24 cellular contexts compared by ENCODE assay signal in genomic region chr2:164164602-164165001, GRCh38.
DNase-seq lines count a peak whose midpoint lies in the region; ATAC-seq, FAIRE-seq and TF ChIP-seq lines count a peak whose summit lies in the region.
"Had no signal": no experiment of that assay in that cellular context is flagged by ENCODE, and none has a peak within 500 bp of the region (broad histone marks: within the 10 kb centered on the region; RNA-seq: fewer than 3 reads in every experiment).

No MANE protein-coding gene starts in this region.

- H3K9me3 ChIP-seq in WERI-Rb-1 (ENCODE audit: severe bottlenecking): peaks cover 6% of the 10 kb centered on the region
- H3K9me3 ChIP-seq in neuronal stem cell (replicated peaks in 1 of 2; ENCODE audit: control insufficient read depth in 2 of 2, insufficient read depth in 1 of 2, low read depth in 1 of 2, low read length in 2 of 2): peaks cover 4 to 6% of the 10 kb centered on the region in 2 donors
- H3K9me3 ChIP-seq: A549, BE2C, HAP-1 had no signal

- H3K4me2 ChIP-seq in GM23338: no peak overlapping the region
- no peak overlapping the region for H3K4me2 ChIP-seq in neuronal stem cell (ENCODE audit: insufficient read depth, low read length, poor library complexity, severe bottlenecking)
- H3K4me2 ChIP-seq: A549; BLaER1 treated with 17β-estradiol and CSF1 and Interleukin-3, amounts not matched to agents 10 nM and 100 nM had no signal

- no peaks in the 10 kb centered on the region for H3K79me2 ChIP-seq in GM23338 (replicated peaks; ENCODE audit: insufficient read depth)

- no peak overlapping the region for H3K18ac ChIP-seq in neuronal stem cell (ENCODE audit: low read length)

- no peak overlapping the region for H3K23ac ChIP-seq in neuronal stem cell (ENCODE audit: low read depth, low read length, poor library complexity)

- no peaks in the 10 kb centered on the region for H3K9me2 ChIP-seq in GM23338 (ENCODE audit: insufficient read depth)

- no peak overlapping the region for H2BK15ac ChIP-seq in neuronal stem cell (ENCODE audit: low read length)

- FAIRE-seq in D721Med (lab: Jason Lieb, UNC): peak; percentile 95
- FAIRE-seq: A549, G401.6, GM12892, H54 had no signal

- TF ChIP-seq CTCF in D721Med (IDR thresholded peaks at IDR 0.05; ENCODE audit: insufficient read depth, missing control alignments): no peak
- no peak for TF ChIP-seq CTCF in GM23338 (conservative IDR thresholded peaks at IDR 0.05; ENCODE audit: low read depth in 2 of 2)
- no peak for TF ChIP-seq CTCF in WERI-Rb-1 (IDR thresholded peaks at IDR 0.05; ENCODE audit: low read depth, low read length)

- H3K4me3 ChIP-seq in GM23338 (no peak overlapping the region), WERI-Rb-1 (ENCODE audit: low read depth, low read length) (peak overlapping the region; percentile 27), neuronal stem cell (ENCODE audit: low read length in 2 of 2) (no peak overlapping the region)
- H3K4me3 ChIP-seq: A549; BLaER1 treated with 17β-estradiol and CSF1 and Interleukin-3, amounts not matched to agents 10 nM and 100 nM; HAP-1 had no signal

- H3K4ac ChIP-seq in neuronal stem cell (ENCODE audit: low read length): no peak overlapping the region

- no peaks in the 10 kb centered on the region for H3K27me3 Mint-ChIP-seq in GM23338 (ENCODE audit: insufficient read depth, low read depth, poor library complexity)
- H3K27me3 Mint-ChIP-seq: CD4-positive, alpha-beta T cell; CD8-positive, alpha-beta memory T cell had no signal

- H3K27ac ChIP-seq in GM23338 (ENCODE audit: low read depth) (no peak overlapping the region), WERI-Rb-1 (peak overlapping the region; percentile 26; the same call in 1 of the 2 replicates), neuronal stem cell (replicated peaks; ENCODE audit: low read length) (no peak overlapping the region)
- H3K27ac ChIP-seq: A549; BLaER1 treated with 17β-estradiol and CSF1 and Interleukin-3, amounts not matched to agents 10 nM and 100 nM had no signal

- H3F3A ChIP-seq in GM23338 (replicated peaks; ENCODE audit: low read depth): no peaks in the 10 kb centered on the region

- no peak overlapping the region for H4K91ac ChIP-seq in neuronal stem cell (ENCODE audit: low read depth, low read length, poor library complexity)

- no peak overlapping the region for H2BK5ac ChIP-seq in neuronal stem cell (ENCODE audit: low read length)

- no peaks in the 10 kb centered on the region for H3K27me3 ChIP-seq in GM23338 (ENCODE audit: insufficient read depth)
- H3K27me3 ChIP-seq in WERI-Rb-1 (ENCODE audit: insufficient read depth, low read depth, severe bottlenecking): no peaks in the 10 kb centered on the region
- no peaks in the 10 kb centered on the region for H3K27me3 ChIP-seq in neuronal stem cell (ENCODE audit: control insufficient read depth in 3 of 3, insufficient read depth in 3 of 3, low read depth in 1 of 3, low read length in 3 of 3)
- H3K27me3 ChIP-seq: BE2C; BLaER1 treated with 17β-estradiol and CSF1 and Interleukin-3, amounts not matched to agents 10 nM and 100 nM had no signal

- no peak overlapping the region for H2BK12ac ChIP-seq in neuronal stem cell (ENCODE audit: low read length)

- no peak overlapping the region for H3K27ac Mint-ChIP-seq in GM23338
- H3K27ac Mint-ChIP-seq: CD14-positive monocyte; CD4-positive, alpha-beta T cell; CD8-positive, alpha-beta memory T cell; HFFc6 had no signal

- H3K4me1 Mint-ChIP-seq in GM23338: no peaks in the 10 kb centered on the region
- H3K4me1 Mint-ChIP-seq: CD14-positive monocyte; CD8-positive, alpha-beta memory T cell had no signal

- peak overlapping the region; percentile 61; the same call in 1 of the 2 replicates for H2AFZ ChIP-seq in GM23338
- peak overlapping the region; percentile 59 for H2AFZ ChIP-seq in neuronal stem cell (ENCODE audit: low read length)

- no peaks in the 10 kb centered on the region for H4K20me1 ChIP-seq in GM23338 (replicated peaks; ENCODE audit: insufficient read depth)
- H4K20me1 ChIP-seq: BLaER1 treated with 17β-estradiol and CSF1 and Interleukin-3, amounts not matched to agents 10 nM and 100 nM had no signal

- H2AK5ac ChIP-seq in neuronal stem cell (ENCODE audit: low read depth, low read length): no peak overlapping the region

- H4K8ac ChIP-seq in neuronal stem cell (ENCODE audit: low read depth, low read length): no peak overlapping the region

- 0 out of 2 replicates have a peak, but pooled peaks cover 3% of the 10 kb centered on the region for H3K36me3 ChIP-seq in GM23338 (ENCODE audit: insufficient read depth)
- H3K36me3 ChIP-seq in WERI-Rb-1: no peaks in the 10 kb centered on the region
- peaks cover 0 to 2% of the 10 kb centered on the region in 2 donors for H3K36me3 ChIP-seq in neuronal stem cell (replicated peaks in 1 of 2; ENCODE audit: control insufficient read depth in 2 of 2, insufficient read depth in 2 of 2, low read length in 2 of 2)
- H3K36me3 ChIP-seq: BE2C; BLaER1 treated with 17β-estradiol and CSF1 and Interleukin-3, amounts not matched to agents 10 nM and 100 nM; HAP-1 had no signal

- H3K14ac ChIP-seq in neuronal stem cell (ENCODE audit: low read length): no peak overlapping the region

- DNase-seq in D721Med (ENCODE audit: insufficient read length, low spot score) (no peak), GM23338 (ENCODE audit: low spot score) (no peak), WERI-Rb-1 (peak; percentile 34), neuronal stem cell (ENCODE audit: low spot score) (no peak), HuH-7.5 (ENCODE audit: low spot score) (no peak), D341Med (ENCODE audit: low spot score) (no peak)
- DNase-seq: 8988T; ACHN; AML-193; BE2C; CD4-positive, alpha-beta T cell; CD8-positive, alpha-beta memory T cell; DMS153; DND-41; GOT3; HFFc6 had no signal

- H2BK120ac ChIP-seq in neuronal stem cell (ENCODE audit: low read depth, low read length): no peak overlapping the region

- no CpG with 5 or more reads among the region's 8 CpGs for WGBS in neuronal stem cell (ENCODE audit: extremely low coverage in 2 of 2, insufficient read length in 2 of 2, insufficient replicate concordance in 1 of 2), 2 donors

- no peaks in the 10 kb centered on the region for H3K4me1 ChIP-seq in GM23338 (ENCODE audit: insufficient read depth)
- H3K4me1 ChIP-seq in neuronal stem cell (ENCODE audit: control insufficient read depth in 2 of 2, insufficient read depth in 1 of 2, low read depth in 1 of 2, low read length in 2 of 2): peaks cover 4% of the 10 kb centered on the region in 2 donors
- H3K4me1 ChIP-seq: A549; BE2C; BLaER1 treated with 17β-estradiol and CSF1 and Interleukin-3, amounts not matched to agents 10 nM and 100 nM; HAP-1 had no signal

- H3K36me3 Mint-ChIP-seq in GM23338 (ENCODE audit: low read depth): no peaks in the 10 kb centered on the region; the same call in 2 of the 3 replicates
- H3K36me3 Mint-ChIP-seq: CD14-positive monocyte; CD8-positive, alpha-beta memory T cell had no signal

- no peak overlapping the region for H3K4me3 Mint-ChIP-seq in GM23338
- H3K4me3 Mint-ChIP-seq: CD14-positive monocyte; CD4-positive, alpha-beta T cell; CD8-positive, alpha-beta memory T cell; HFFc6 had no signal

- no peaks in the 10 kb centered on the region for H3K79me1 ChIP-seq in neuronal stem cell (ENCODE audit: low read depth, low read length)

- H3K9me3 Mint-ChIP-seq in GM23338: peaks cover 17% of the 10 kb centered on the region

- ATAC-seq in GM23338 (no peak), GM18502 (IDR thresholded peaks at IDR 0.05; ENCODE audit: poor library complexity, unreplicated experiment) (no peak)
- ATAC-seq: A549 had no signal

- no peak overlapping the region for H3K9ac ChIP-seq in neuronal stem cell (ENCODE audit: low read depth, low read length, poor library complexity)
- H3K9ac ChIP-seq: BLaER1 treated with 17β-estradiol and CSF1 and Interleukin-3, amounts not matched to agents 10 nM and 100 nM had no signal

TF ChIP-seq in GM23338, 12 proteins besides CTCF, POLR2A, EP300 and RAD21:
- no peak for TF ChIP-seq EZH2phosphoT487 (IDR thresholded peaks at IDR 0.05; ENCODE audit: unreplicated experiment)
- TF ChIP-seq ETS1 (IDR thresholded peaks at IDR 0.05): no peak
- TF ChIP-seq ZNF331 (CRISPR knock-in tag; IDR thresholded peaks at IDR 0.05; ENCODE audit: low read depth): no peak
- TF ChIP-seq STAT1 (IDR thresholded peaks at IDR 0.05; ENCODE audit: unreplicated experiment): no peak
